In genomic region chr4:85430226-85430625, GRCh38 we compare ENCODE assay signal across 1 cellular context.
TF ChIP-seq lines count a peak whose summit lies in the region.

No MANE protein-coding gene starts in this region.

TF ChIP-seq in GM23338, 12 proteins besides CTCF, POLR2A, EP300 and RAD21 (continued from another document):
- TF ChIP-seq ZNF462 (CRISPR knock-in tag; IDR thresholded peaks at IDR 0.05): no peak
- no peak for TF ChIP-seq NANOG (IDR thresholded peaks at IDR 0.05; ENCODE audit: borderline replicate concordance)
- no peak for TF ChIP-seq ZNF331 (CRISPR knock-in tag; IDR thresholded peaks at IDR 0.05; ENCODE audit: low read depth)
- TF ChIP-seq POLR2AphosphoS5 (IDR thresholded peaks at IDR 0.05; ENCODE audit: low read depth): no peak
- no peak for TF ChIP-seq CREB1 (CRISPR knock-in tag; IDR thresholded peaks at IDR 0.05; ENCODE audit: low read depth)
- TF ChIP-seq STAT1 (IDR thresholded peaks at IDR 0.05; ENCODE audit: unreplicated experiment): no peak
- no peak for TF ChIP-seq EZH2phosphoT487 (IDR thresholded peaks at IDR 0.05; ENCODE audit: unreplicated experiment)
- no peak for TF ChIP-seq ETS1 (IDR thresholded peaks at IDR 0.05)
- TF ChIP-seq JUNB (IDR thresholded peaks at IDR 0.05; ENCODE audit: unreplicated experiment): no peak
- TF ChIP-seq REST (IDR thresholded peaks at IDR 0.05; ENCODE audit: unreplicated experiment): no peak
- TF ChIP-seq EZH2 (IDR thresholded peaks at IDR 0.05; ENCODE audit: low read depth, unreplicated experiment): no peak
